ENCODE assay signal across 8 cellular contexts in genomic region chr16:70653809-70654771, GRCh38. TPM values are rescaled to one million over a fixed set of nuclear protein-coding genes. Genes with fewer than 3 reads are reported as not detected.
DNase-seq lines count a peak whose midpoint lies in the region; ATAC-seq and TF ChIP-seq lines count a peak whose summit lies in the region.

No MANE protein-coding gene starts in this region.

- H3K9ac ChIP-seq in stomach smooth muscle (ENCODE audit: low read length in 2 of 2): peak overlapping the region; percentile 31 to 51

- DNase-seq in LHCN-M2 (ENCODE audit: low read depth) (peak; percentile 86), SHP77 treated with DMSO at 0.1 percent for 48 hours (lab: John Stamatoyannopoulos, UW) (peak; percentile 90), foreskin keratinocyte (peak; percentile 38 to 70), epidermal melanocyte (ENCODE audit: insufficient read length, low spot score) (no peak)
- peak; percentile 69 for DNase-seq in activated effector memory CD4-positive, alpha-beta T cell treated with Interleukin-2 at 50 U/mL for 16 hours

- no peak overlapping the region for H3K4me3 ChIP-seq in neutrophil (ENCODE audit: low read depth in 1 of 2, low read length in 1 of 2)
- peak overlapping the region; percentile 44 to 65 for H3K4me3 ChIP-seq in stomach smooth muscle (ENCODE audit: low read length in 2 of 2)

- ATAC-seq in foreskin keratinocyte: peak; percentile 56

- peak; percentile 24 for TF ChIP-seq CTCF in GM12801 (IDR thresholded peaks at IDR 0.05; ENCODE audit: extremely low read depth, insufficient read length)
- peak; percentile 97 for TF ChIP-seq CTCF in foreskin keratinocyte (conservative IDR thresholded peaks at IDR 0.05)
- TF ChIP-seq CTCF in neutrophil (IDR thresholded peaks at IDR 0.05): peak; percentile 78

- no peaks in the 10 kb centered on the region for H3K27me3 ChIP-seq in foreskin keratinocyte
- no peaks in the 10 kb centered on the region for H3K27me3 ChIP-seq in neutrophil
- no peaks in the 10 kb centered on the region for H3K27me3 ChIP-seq in stomach smooth muscle (ENCODE audit: control insufficient read depth in 1 of 2, insufficient read depth in 2 of 2, low read length in 2 of 2)

- H3K4me1 ChIP-seq in foreskin keratinocyte (no peaks in the 10 kb centered on the region), neutrophil (ENCODE audit: control insufficient read depth in 1 of 2, insufficient read depth in 1 of 2, low read depth in 1 of 2, low read length in 1 of 2) (peaks cover 0 to 4% of the 10 kb centered on the region in 2 experiments), stomach smooth muscle (ENCODE audit: control insufficient read depth, insufficient read depth, low read length) (peaks cover 8% of the 10 kb centered on the region)

- H3K27ac ChIP-seq in foreskin keratinocyte: no peak overlapping the region
- H3K27ac ChIP-seq in neutrophil: no peak overlapping the region
- H3K27ac ChIP-seq in stomach smooth muscle (ENCODE audit: low read length): peak overlapping the region; percentile 64

- H3K36me3 ChIP-seq in neutrophil (no peaks in the 10 kb centered on the region), stomach smooth muscle (ENCODE audit: control insufficient read depth in 2 of 2, insufficient read depth in 2 of 2, low read length in 2 of 2) (no peaks in the 10 kb centered on the region)

- H3K9me3 ChIP-seq in neutrophil (no peaks in the 10 kb centered on the region), stomach smooth muscle (ENCODE audit: control insufficient read depth in 2 of 2, low read length in 2 of 2) (no peaks in the 10 kb centered on the region)

RNA-seq across cellular contexts. Expression of gene IL34, which starts 7.7 kb away (rescaled TPM):
- total RNA-seq in LHCN-M2 (2014; rRNA removed) (0.13 and 4.1 TPM in 2 replicates), foreskin keratinocyte (0.11 and 0.17 TPM in 2 replicates)
- polyA plus RNA-seq in LHCN-M2 (2012): 2.0 TPM
- 0.13 and 0.19 TPM in 2 replicates for polyA plus RNA-seq in foreskin keratinocyte

RNA-seq across cellular contexts. Expression of gene MTSS2, which starts 31.8 kb away (rescaled TPM):
- 84.4 and 129 TPM in 2 replicates for total RNA-seq in LHCN-M2 (2014; rRNA removed)
- polyA plus RNA-seq in LHCN-M2 (2012): 254 TPM
- total RNA-seq in foreskin keratinocyte: 31.0 and 40.9 TPM in 2 replicates
- 12.5 and 17.4 TPM in 2 replicates for polyA plus RNA-seq in foreskin keratinocyte

Comparison
In these comparisons a context has a peak if more than half of its experiments do, and no peak if none do; other contexts are left out.
1. CTCF ChIP-seq: peak in every context shown above with its lines; median percentile 97 in foreskin keratinocyte; 78 in neutrophil; 24 in GM12801.
2. H3K4me3 ChIP-seq: peak in stomach smooth muscle (2 of 2); none in neutrophil (0 of 2).